ENCODE assay signal across 19 cellular contexts in genomic region chr12:93186621-93187020, GRCh38.
"Had no signal": no experiment of that assay in that cellular context is flagged by ENCODE, and none has a peak within 500 bp of the region (broad histone marks: within the 10 kb centered on the region; RNA-seq: fewer than 3 reads in every experiment).

No MANE protein-coding gene starts in this region.

- H3K27ac Mint-ChIP-seq: dendritic cell treated with granulocyte-macrophage colony-stimulating factor and Interleukin-4, amounts not matched to agents 40 ng/mL and 50 ng/mL, for 4 days; effector memory CD8-positive, alpha-beta T cell; endodermal cell; mesothelial cell of epicardium had no signal

- H3K27me3 Mint-ChIP-seq: dendritic cell treated with granulocyte-macrophage colony-stimulating factor and Interleukin-4, amounts not matched to agents 40 ng/mL and 50 ng/mL, for 4 days; naive thymus-derived CD4-positive, alpha-beta T cell had no signal

- H3K9me3 Mint-ChIP-seq: dendritic cell treated with granulocyte-macrophage colony-stimulating factor and Interleukin-4, amounts not matched to agents 40 ng/mL and 50 ng/mL, for 4 days; effector memory CD8-positive, alpha-beta T cell; mesothelial cell of epicardium had no signal

- H3K4me3 Mint-ChIP-seq: dendritic cell treated with granulocyte-macrophage colony-stimulating factor and Interleukin-4, amounts not matched to agents 40 ng/mL and 50 ng/mL, for 4 days; effector memory CD8-positive, alpha-beta T cell; endodermal cell; mesothelial cell of epicardium; naive thymus-derived CD4-positive, alpha-beta T cell had no signal

- ATAC-seq: effector memory CD8-positive, alpha-beta T cell; esophagus mucosa; gastrocnemius medialis; heart right ventricle; left ventricle myocardium superior; lower lobe of right lung; naive thymus-derived CD4-positive, alpha-beta T cell had no signal

- DNase-seq: colonic mucosa; cortex of kidney; effector CD8-positive, alpha-beta T cell; effector memory CD8-positive, alpha-beta T cell; endodermal cell; erythroblast; esophagus squamous epithelium; foreskin melanocyte; gastrocnemius medialis; glutamatergic neuron; head of caudate nucleus; heart right ventricle; left lung; left ventricle myocardium superior; lower lobe of right lung; naive thymus-derived CD4-positive, alpha-beta T cell had no signal

- H3K4me1 Mint-ChIP-seq: endodermal cell had no signal

- H3K36me3 Mint-ChIP-seq: mesothelial cell of epicardium had no signal
